10 cellular contexts compared by ENCODE assay signal in genomic region chr1:192445243-192445642, GRCh38.
DNase-seq lines count a peak whose midpoint lies in the region; TF ChIP-seq lines count a peak whose summit lies in the region.
"Had no signal": no experiment of that assay in that cellular context is flagged by ENCODE, and none has a peak within 500 bp of the region (broad histone marks: within the 10 kb centered on the region; RNA-seq: fewer than 3 reads in every experiment).

No MANE protein-coding gene starts in this region.

- H3K18ac ChIP-seq in mesenchymal stem cell (ENCODE audit: low read depth in 1 of 2, low read length in 2 of 2): no peak overlapping the region

- peaks cover 6% of the 10 kb centered on the region for H3K4me1 Mint-ChIP-seq in endodermal cell
- H3K4me1 Mint-ChIP-seq: B cell had no signal

- TF ChIP-seq POLR2A in thyroid gland (IDR thresholded peaks at IDR 0.05): no peak

- H4K8ac ChIP-seq in mesenchymal stem cell (ENCODE audit: low read length): no peak overlapping the region

- no peaks in the 10 kb centered on the region for H3K79me1 ChIP-seq in mesenchymal stem cell (replicated peaks; ENCODE audit: low read length, poor library complexity, severe bottlenecking)

- H3K4ac ChIP-seq in mesenchymal stem cell (ENCODE audit: low read depth in 1 of 2, low read length in 2 of 2): no peak overlapping the region

- H3K4me3 ChIP-seq in endodermal cell (ENCODE audit: low read length) (no peak overlapping the region), mesenchymal stem cell (ENCODE audit: insufficient read depth in 1 of 2, low read depth in 1 of 2, low read length in 2 of 2) (no peak overlapping the region), thyroid gland (replicated peaks in 1 of 3) (no peak overlapping the region)
- H3K4me3 ChIP-seq: GM12878 had no signal

- no peak overlapping the region for H3K4me2 ChIP-seq in mesenchymal stem cell (ENCODE audit: low read length, poor library complexity, severe bottlenecking)

- H2BK12ac ChIP-seq in mesenchymal stem cell (ENCODE audit: low read length in 2 of 2): no peak overlapping the region

- H3K36me3 ChIP-seq in endodermal cell (ENCODE audit: control insufficient read depth, insufficient read depth, low read length) (no peaks in the 10 kb centered on the region), mesenchymal stem cell (ENCODE audit: control insufficient read depth in 1 of 2, insufficient read depth in 2 of 2, low read depth in 1 of 2, low read length in 2 of 2) (no peaks in the 10 kb centered on the region), thyroid gland (no peaks in the 10 kb centered on the region)

- H3K14ac ChIP-seq in mesenchymal stem cell (ENCODE audit: low read length in 2 of 2): no peak overlapping the region

- H2BK5ac ChIP-seq in mesenchymal stem cell (ENCODE audit: low read depth, low read length, poor library complexity, severe bottlenecking): no peak overlapping the region

- H3K9me3 ChIP-seq in endodermal cell (ENCODE audit: control insufficient read depth, low read length): no peaks in the 10 kb centered on the region
- no peaks in the 10 kb centered on the region for H3K9me3 ChIP-seq in mesenchymal stem cell (ENCODE audit: control insufficient read depth, low read length)
- no peaks in the 10 kb centered on the region for H3K9me3 ChIP-seq in thyroid gland

- H3K27ac Mint-ChIP-seq in endodermal cell: peak overlapping the region; percentile 15
- H3K27ac Mint-ChIP-seq: B cell had no signal

- H3K4me1 ChIP-seq in endodermal cell (ENCODE audit: control insufficient read depth, insufficient read depth, low read length) (peaks cover 2% of the 10 kb centered on the region), mesenchymal stem cell (ENCODE audit: control insufficient read depth, insufficient read depth, low read depth, low read length) (no peaks in the 10 kb centered on the region), thyroid gland (no peaks in the 10 kb centered on the region)

- no peaks in the 10 kb centered on the region for H3K9me3 Mint-ChIP-seq in endodermal cell

- no peak overlapping the region for H2AK5ac ChIP-seq in mesenchymal stem cell (ENCODE audit: low read length, severe bottlenecking)

- no peak overlapping the region for H2BK15ac ChIP-seq in mesenchymal stem cell (ENCODE audit: low read depth, poor library complexity, severe bottlenecking)

- DNase-seq in NCI-H1048 (lab: John Stamatoyannopoulos, UW) (peak; percentile 39), endodermal cell (no peak), mesenchymal stem cell (no peak), thyroid gland (peak; percentile 18 to 41), DMS 273 (lab: John Stamatoyannopoulos, UW; ENCODE audit: unreplicated experiment) (no peak)
- no peak for DNase-seq in activated naive CD4-positive, alpha-beta T cell (lab: John Stamatoyannopoulos, UW)
- no peak for DNase-seq in central memory CD4-positive, alpha-beta T cell
- DNase-seq: GOT3 had no signal

- no peak overlapping the region for H4K91ac ChIP-seq in mesenchymal stem cell (ENCODE audit: low read length)

- no peak for TF ChIP-seq CTCF in endodermal cell (conservative IDR thresholded peaks at IDR 0.05)
- no peak for TF ChIP-seq CTCF in thyroid gland (IDR thresholded peaks at IDR 0.05)

- H3K27ac ChIP-seq in endodermal cell (ENCODE audit: low read depth, low read length): no peak overlapping the region
- H3K27ac ChIP-seq in mesenchymal stem cell (ENCODE audit: low read length, poor library complexity, severe bottlenecking): no peak overlapping the region
- H3K27ac ChIP-seq in thyroid gland: no peak overlapping the region

- H3K9ac ChIP-seq in endodermal cell (ENCODE audit: extremely low read depth, low read length, poor library complexity, severe bottlenecking) (no peak overlapping the region), mesenchymal stem cell (ENCODE audit: low read length) (peak overlapping the region; percentile 76)

- H3K36me3 Mint-ChIP-seq in endodermal cell (ENCODE audit: low read depth): no peaks in the 10 kb centered on the region

- H2AFZ ChIP-seq in mesenchymal stem cell (ENCODE audit: low read depth, low read length): no peak overlapping the region

- no peak overlapping the region for H3K4me3 Mint-ChIP-seq in endodermal cell
- H3K4me3 Mint-ChIP-seq: B cell had no signal

- no peak overlapping the region for H3K23ac ChIP-seq in mesenchymal stem cell (ENCODE audit: low read length in 2 of 2)

- no peaks in the 10 kb centered on the region for H3K27me3 Mint-ChIP-seq in endodermal cell (ENCODE audit: insufficient read depth)

- no peak overlapping the region for H2BK120ac ChIP-seq in mesenchymal stem cell (ENCODE audit: low read depth, low read length)

- H3K27me3 ChIP-seq in endodermal cell (ENCODE audit: control insufficient read depth, insufficient read depth, low read length, poor library complexity, severe bottlenecking) (no peaks in the 10 kb centered on the region), mesenchymal stem cell (ENCODE audit: control insufficient read depth in 1 of 2, insufficient read depth in 1 of 2, low read length in 2 of 2) (no peaks in the 10 kb centered on the region), thyroid gland (no peaks in the 10 kb centered on the region)

- intact Hi-C loops in thyroid gland (cut with DNase I): no loop called here

- WGBS in endodermal cell (ENCODE audit: insufficient coverage in 1 of 2, insufficient read length in 1 of 2), 2 experiments: 100% methylated on average over 2 of the region's 2 CpGs; no CpG with 5 or more reads in 1 of the 2 experiments
- 75% methylated on average over 1 of the region's 2 CpGs for WGBS in mesenchymal stem cell
- WGBS in thyroid gland, 2 donors: 37 to 47% methylated on average over 2 of the region's 2 CpGs

Comparison
In these comparisons a context has a peak if more than half of its experiments do, and no peak if none do; other contexts are left out.
1. DNase-seq: peak in NCI-H1048 (single experiment) and thyroid gland (2 of 2); none in endodermal cell (single experiment), mesenchymal stem cell (single experiment), activated naive CD4-positive, alpha-beta T cell (0 of 4), DMS 273 (single experiment) and central memory CD4-positive, alpha-beta T cell (single experiment).